In the genomic region with DNA sequence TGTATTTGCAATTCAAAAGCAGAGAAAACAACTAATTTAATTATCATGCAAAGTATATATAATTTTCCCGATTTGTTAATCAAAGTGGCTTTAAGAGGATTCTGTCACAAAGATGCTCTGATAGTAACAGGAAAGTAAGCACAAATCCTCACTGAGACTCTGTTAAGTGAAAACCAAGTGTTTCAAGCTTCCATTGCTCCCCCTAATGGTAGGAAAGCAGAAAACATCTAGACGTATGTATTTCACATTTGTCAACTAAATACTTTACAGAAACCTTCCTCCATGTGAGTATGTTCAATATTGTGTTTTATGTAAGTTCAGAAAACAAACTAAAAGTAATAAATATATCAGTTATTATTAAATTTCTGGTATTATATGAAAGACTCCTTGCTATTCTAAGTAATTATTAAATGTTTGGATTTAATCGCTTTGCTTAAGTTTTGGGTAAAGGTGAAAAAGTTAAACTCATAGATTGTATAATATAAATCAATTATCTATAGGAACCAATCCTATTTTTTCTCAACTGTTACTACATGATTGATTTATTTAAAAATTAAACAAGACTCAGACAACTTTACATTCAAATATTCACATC, we compare ENCODE assay signal across 2 cellular contexts.
TF ChIP-seq lines count a peak whose summit lies in the region.

No MANE protein-coding gene starts in this region.

TF ChIP-seq in GM12878, 131 proteins besides CTCF, POLR2A, EP300 and RAD21:
- TF ChIP-seq SMC3 (IDR thresholded peaks at IDR 0.05; ENCODE audit: borderline replicate concordance, low read length) (peak; percentile 61; the same call in 1 of the 2 replicates), CHD2 (IDR thresholded peaks at IDR 0.05; ENCODE audit: borderline replicate concordance, low read depth, low read length) (no peak)
- TF ChIP-seq, protein P1, sequence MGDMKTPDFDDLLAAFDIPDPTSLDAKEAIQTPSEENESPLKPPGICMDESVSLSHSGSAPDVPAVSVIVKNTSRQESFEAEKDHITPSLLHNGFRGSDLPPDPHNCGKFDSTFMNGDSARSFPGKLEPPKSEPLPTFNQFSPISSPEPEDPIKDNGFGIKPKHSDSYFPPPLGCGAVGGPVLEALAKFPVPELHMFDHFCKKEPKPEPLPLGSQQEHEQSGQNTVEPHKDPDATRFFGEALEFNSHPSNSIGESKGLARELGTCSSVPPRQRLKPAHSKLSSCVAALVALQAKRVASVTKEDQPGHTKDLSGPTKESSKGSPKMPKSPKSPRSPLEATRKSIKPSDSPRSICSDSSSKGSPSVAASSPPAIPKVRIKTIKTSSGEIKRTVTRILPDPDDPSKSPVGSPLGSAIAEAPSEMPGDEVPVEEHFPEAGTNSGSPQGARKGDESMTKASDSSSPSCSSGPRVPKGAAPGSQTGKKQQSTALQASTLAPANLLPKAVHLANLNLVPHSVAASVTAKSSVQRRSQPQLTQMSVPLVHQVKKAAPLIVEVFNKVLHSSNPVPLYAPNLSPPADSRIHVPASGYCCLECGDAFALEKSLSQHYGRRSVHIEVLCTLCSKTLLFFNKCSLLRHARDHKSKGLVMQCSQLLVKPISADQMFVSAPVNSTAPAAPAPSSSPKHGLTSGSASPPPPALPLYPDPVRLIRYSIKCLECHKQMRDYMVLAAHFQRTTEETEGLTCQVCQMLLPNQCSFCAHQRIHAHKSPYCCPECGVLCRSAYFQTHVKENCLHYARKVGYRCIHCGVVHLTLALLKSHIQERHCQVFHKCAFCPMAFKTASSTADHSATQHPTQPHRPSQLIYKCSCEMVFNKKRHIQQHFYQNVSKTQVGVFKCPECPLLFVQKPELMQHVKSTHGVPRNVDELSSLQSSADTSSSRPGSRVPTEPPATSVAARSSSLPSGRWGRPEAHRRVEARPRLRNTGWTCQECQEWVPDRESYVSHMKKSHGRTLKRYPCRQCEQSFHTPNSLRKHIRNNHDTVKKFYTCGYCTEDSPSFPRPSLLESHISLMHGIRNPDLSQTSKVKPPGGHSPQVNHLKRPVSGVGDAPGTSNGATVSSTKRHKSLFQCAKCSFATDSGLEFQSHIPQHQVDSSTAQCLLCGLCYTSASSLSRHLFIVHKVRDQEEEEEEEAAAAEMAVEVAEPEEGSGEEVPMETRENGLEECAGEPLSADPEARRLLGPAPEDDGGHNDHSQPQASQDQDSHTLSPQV (IDR thresholded peaks at IDR 0.05), result peak; percentile 25; the same call in 1 of the 2 replicates
TF ChIP-seq in GM12878: peak in this region for 2.

TF ChIP-seq in HepG2, 621 proteins besides CTCF, POLR2A, EP300 and RAD21:
- no peak for TF ChIP-seq HMGA1 (CRISPR knock-in tag; conservative IDR thresholded peaks at IDR 0.05)
- TF ChIP-seq ZNF547 (CRISPR knock-in tag; IDR thresholded peaks at IDR 0.05), result no peak
- TF ChIP-seq RXRA (CRISPR knock-in tag; IDR thresholded peaks at IDR 0.05), result no peak
- TF ChIP-seq STAG1 (CRISPR knock-in tag; IDR thresholded peaks at IDR 0.05), result peak; percentile 55
- peak; percentile 63 for TF ChIP-seq SMC3 (IDR thresholded peaks at IDR 0.05; ENCODE audit: low read length)
- no peak for TF ChIP-seq CAMTA2 (CRISPR knock-in tag; IDR thresholded peaks at IDR 0.05; ENCODE audit: borderline replicate concordance)
